In genomic region chr1:26404641-26405040, GRCh38 we compare ENCODE assay signal across 15 cellular contexts. TPM values are rescaled to one million over a fixed set of nuclear protein-coding genes. Genes with fewer than 3 reads are reported as not detected.
"Had no signal": no experiment of that assay in that cellular context is flagged by ENCODE, and none has a peak within 500 bp of the region (broad histone marks: within the 10 kb centered on the region; RNA-seq: fewer than 3 reads in every experiment).

No MANE protein-coding gene starts in this region.

- H3K27me3 ChIP-seq: neural progenitor cell had no signal

- H3K36me3 ChIP-seq: neural progenitor cell had no signal

- H3K79me2 ChIP-seq: parathyroid adenoma had no signal

- H2AFZ ChIP-seq: neural progenitor cell, parathyroid adenoma had no signal

- H3K4me1 ChIP-seq: parathyroid adenoma had no signal

- DNase-seq: activated CD4-positive, alpha-beta T cell treated with anti-CD3 and anti-CD28 coated beads, Interleukin-2, amount 50 U/mL, for 4 hours; activated CD4-positive, CD25-positive, alpha-beta regulatory T cell treated with anti-CD3 and anti-CD28 coated beads, Interleukin-2, amount 50 U/mL, for 72 hours; activated naive CD4-positive, alpha-beta T cell; activated naive CD8-positive, alpha-beta T cell treated with anti-CD3 and anti-CD28 coated beads, Interleukin-2, amount 50 U/mL, for 24 hours; activated T-cell treated with anti-CD3 and anti-CD28 coated beads for 4 hours; caudate nucleus; islet precursor cell; naive B cell; T1000 had no signal

- ATAC-seq: activated naive CD8-positive, alpha-beta T cell treated with anti-CD3 and anti-CD28 coated beads, Interleukin-2, amount 50 U/mL, for 24 hours; esophagus mucosa; stimulated activated memory B cell treated with anti-CD40 and anti-IgM and Interleukin-4, amounts not matched to agents 10 μg/mL and 1 μg/mL and 100 μg/mL, for 72 hours had no signal

- H3K9ac ChIP-seq: neural progenitor cell, parathyroid adenoma had no signal

- H3K4me3 ChIP-seq: neural progenitor cell had no signal

- H3K27ac ChIP-seq: parathyroid adenoma had no signal

RNA-seq across cellular contexts. Expression of gene LIN28A, which starts 6.0 kb away (rescaled TPM):
- total RNA-seq: esophagus mucosa, lung microvascular endothelial cell, urinary bladder had no signal
- polyA plus RNA-seq: urinary bladder had no signal

RNA-seq across cellular contexts. Expression of gene ZNF683, which starts 32.1 kb away (rescaled TPM):
- total RNA-seq: esophagus mucosa, lung microvascular endothelial cell, urinary bladder had no signal

RNA-seq across cellular contexts. Expression of gene CRYBG2, which starts 50.7 kb away (rescaled TPM):
- total RNA-seq: lung microvascular endothelial cell had no signal
